Comparison of ENCODE assay signal across 1 cellular context in the genomic region with DNA sequence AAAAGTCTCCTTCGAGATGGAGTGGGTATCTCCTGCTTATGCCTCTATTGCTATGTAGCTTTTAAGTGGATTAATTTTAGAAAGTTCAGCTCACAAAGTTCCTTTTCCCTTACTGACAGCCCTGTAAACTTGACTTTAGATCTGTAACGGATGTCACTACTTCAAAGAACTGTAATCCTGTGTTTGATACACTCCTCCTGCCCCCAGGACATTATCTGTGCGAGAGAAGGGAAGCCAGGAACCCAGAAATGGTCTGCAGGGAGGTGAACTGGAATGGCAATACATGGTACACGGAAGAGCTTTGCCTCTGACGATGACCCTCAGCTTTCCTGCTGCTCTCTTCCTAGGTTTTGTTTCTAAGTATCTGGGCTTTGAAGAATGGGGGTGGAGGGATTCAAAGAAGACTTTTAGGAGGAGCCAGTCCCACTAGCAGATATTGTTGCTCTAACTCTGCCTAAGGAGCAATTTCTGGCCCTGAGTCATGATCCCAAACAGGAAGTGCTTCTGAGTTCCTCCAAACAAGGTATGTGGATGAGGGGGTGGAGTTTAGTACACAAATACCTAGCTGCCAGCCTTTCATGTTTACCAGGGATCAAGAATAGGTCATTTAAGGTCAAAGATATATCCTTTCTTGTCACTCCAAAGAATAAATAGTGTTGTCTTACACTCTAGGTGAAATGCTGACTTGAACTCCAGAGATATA.
A peak's percentile ranks its signal among the peaks of the same experiment; 100 is the strongest.
TF ChIP-seq lines count a peak whose summit lies in the region.

No MANE protein-coding gene starts in this region.

TF ChIP-seq in SK-N-SH, 30 proteins besides CTCF, POLR2A, EP300 and RAD21 (continued from another document):
- TF ChIP-seq USF2 (IDR thresholded peaks at IDR 0.05; ENCODE audit: borderline replicate concordance, low read depth, low read length) (no peak), GATA2 (CRISPR knock-in tag; IDR thresholded peaks at IDR 0.05) (no peak), NFIC (IDR thresholded peaks at IDR 0.05; ENCODE audit: borderline replicate concordance) (no peak), YY1 (IDR thresholded peaks at IDR 0.05; ENCODE audit: low read depth) (no peak), TEAD4 (IDR thresholded peaks at IDR 0.05; ENCODE audit: borderline replicate concordance, insufficient read depth) (no peak), CHD2 (IDR thresholded peaks at IDR 0.05; ENCODE audit: low read length, partially characterized antibody) (no peak), FOXM1 (IDR thresholded peaks at IDR 0.05; ENCODE audit: low read depth) (no peak), GABPA (IDR thresholded peaks at IDR 0.05; ENCODE audit: low read depth) (0 out of 2 replicates have a peak, but pooled peaks have one; percentile 11), NRF1 (IDR thresholded peaks at IDR 0.05; ENCODE audit: low read depth, low read length) (no peak), EZH2phosphoT487 (IDR thresholded peaks at IDR 0.05; ENCODE audit: borderline replicate concordance, low read depth) (no peak), TCF12 (IDR thresholded peaks at IDR 0.05) (peak; percentile 17; the same call in 1 of the 2 replicates), FOXJ3 (CRISPR knock-in tag; IDR thresholded peaks at IDR 0.05) (no peak), FOSL2 (IDR thresholded peaks at IDR 0.05; ENCODE audit: borderline replicate concordance, low read depth) (peak; percentile 31; the same call in 1 of the 2 replicates), RXRA (IDR thresholded peaks at IDR 0.05; ENCODE audit: borderline replicate concordance, low read depth) (0 out of 2 replicates have a peak, but pooled peaks have one; percentile 35), JUND (IDR thresholded peaks at IDR 0.05) (no peak), RCOR1 (IDR thresholded peaks at IDR 0.05; ENCODE audit: low read length) (no peak), MEF2A (IDR thresholded peaks at IDR 0.05; ENCODE audit: borderline replicate concordance, low read depth) (no peak), MXI1 (IDR thresholded peaks at IDR 0.05; ENCODE audit: low read depth, low read length) (no peak), USF1 (IDR thresholded peaks at IDR 0.05; ENCODE audit: borderline replicate concordance, low read depth) (no peak)
- TF ChIP-seq, protein P1, sequence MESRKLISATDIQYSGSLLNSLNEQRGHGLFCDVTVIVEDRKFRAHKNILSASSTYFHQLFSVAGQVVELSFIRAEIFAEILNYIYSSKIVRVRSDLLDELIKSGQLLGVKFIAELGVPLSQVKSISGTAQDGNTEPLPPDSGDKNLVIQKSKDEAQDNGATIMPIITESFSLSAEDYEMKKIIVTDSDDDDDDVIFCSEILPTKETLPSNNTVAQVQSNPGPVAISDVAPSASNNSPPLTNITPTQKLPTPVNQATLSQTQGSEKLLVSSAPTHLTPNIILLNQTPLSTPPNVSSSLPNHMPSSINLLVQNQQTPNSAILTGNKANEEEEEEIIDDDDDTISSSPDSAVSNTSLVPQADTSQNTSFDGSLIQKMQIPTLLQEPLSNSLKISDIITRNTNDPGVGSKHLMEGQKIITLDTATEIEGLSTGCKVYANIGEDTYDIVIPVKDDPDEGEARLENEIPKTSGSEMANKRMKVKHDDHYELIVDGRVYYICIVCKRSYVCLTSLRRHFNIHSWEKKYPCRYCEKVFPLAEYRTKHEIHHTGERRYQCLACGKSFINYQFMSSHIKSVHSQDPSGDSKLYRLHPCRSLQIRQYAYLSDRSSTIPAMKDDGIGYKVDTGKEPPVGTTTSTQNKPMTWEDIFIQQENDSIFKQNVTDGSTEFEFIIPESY (IDR thresholded peaks at IDR 0.05; ENCODE audit: borderline replicate concordance, low read depth): no peak
